Comparison of ENCODE assay signal across 11 cellular contexts in genomic region chr6:111612379-111612778, GRCh38.
"Had no signal": no experiment of that assay in that cellular context is flagged by ENCODE, and none has a peak within 500 bp of the region (broad histone marks: within the 10 kb centered on the region; RNA-seq: fewer than 3 reads in every experiment).

No MANE protein-coding gene starts in this region.

- H3K27ac Mint-ChIP-seq: GM23338, H9, HFFc6 had no signal

- H3K9ac ChIP-seq: GM23248 had no signal

- H3K36me3 ChIP-seq: HAP-1 had no signal

- H2AFZ ChIP-seq: GM23248, GM23338 had no signal

- H3K4me2 ChIP-seq: GM23338 had no signal

- ATAC-seq: GM23338, HCT116 had no signal

- H3K4me3 Mint-ChIP-seq: GM23338, H9, HFFc6 had no signal

- FAIRE-seq: H1, H54 had no signal

- H3K27ac ChIP-seq: GM23248 had no signal

- H3K4me3 ChIP-seq: GM23248, GM23338, HAP-1 had no signal

- H3K9me3 ChIP-seq: HAP-1 had no signal

- DNase-seq: GM23248, GOT3, H7, H9, HCEC 1CT, HFFc6 had no signal
